19 cellular contexts compared by ENCODE assay signal in genomic region chr4:8058031-8058479, GRCh38.
A peak's percentile ranks its signal among the peaks of the same experiment; 100 is the strongest.
DNase-seq lines count a peak whose midpoint lies in the region; ATAC-seq and TF ChIP-seq lines count a peak whose summit lies in the region.
"Had no signal": no experiment of that assay in that cellular context is flagged by ENCODE, and none has a peak within 500 bp of the region (broad histone marks: within the 10 kb centered on the region; RNA-seq: fewer than 3 reads in every experiment).

No MANE protein-coding gene starts in this region.

- WGBS in thyroid gland, 2 donors, result 97 to 100% methylated on average over 4 to 12 of the region's 18 CpGs

- DNase-seq in caudate nucleus (lab: John Stamatoyannopoulos, UW), result peak in 1 of 61 donors; percentile 68
- peak; percentile 73 for DNase-seq in islet precursor cell
- DNase-seq in osteoblast (ENCODE audit: insufficient read length, low spot score, missing footprints), result peak; percentile 58
- peak in 19 of 49 donors; percentile 11 to 55 (median 33) for DNase-seq in substantia nigra (lab: John Stamatoyannopoulos, UW)
- no peak for DNase-seq in SIG-M5 (lab: John Stamatoyannopoulos, UW)
- DNase-seq in thyroid gland, result no peak
- DNase-seq: Calu3, DMS79 treated with DMSO at 0.1 percent for 48 hours, H7, Kasumi-1, NCI-H1105 treated with DMSO at 0.1 percent for 48 hours, NCI-H146, NCI-H1930, NCI-H446 treated with DMSO at 0.1 percent for 48 hours, NCI-H526 treated with DMSO at 0.1 percent for 48 hours, PC-9, Right ventricle myocardium superior had no signal

- H3K9me3 ChIP-seq in osteoblast (ENCODE audit: low read depth, low read length) (no peaks in the 10 kb centered on the region), thyroid gland (no peaks in the 10 kb centered on the region)

- H3K27ac ChIP-seq in caudate nucleus (ENCODE audit: low read depth, low read length) (peak overlapping the region; percentile 31), osteoblast (ENCODE audit: low read depth, low read length) (no peak overlapping the region), substantia nigra (ENCODE audit: low read depth, low read length, poor library complexity, severe bottlenecking) (peak overlapping the region; percentile 79), thyroid gland (no peak overlapping the region)
- H3K27ac ChIP-seq: PC-9 had no signal

- H3K4me3 ChIP-seq in osteoblast (ENCODE audit: insufficient read depth, low read length) (no peak overlapping the region), thyroid gland (replicated peaks in 1 of 3) (no peak overlapping the region)
- H3K4me3 ChIP-seq: K562, PC-9 had no signal

- no peak for TF ChIP-seq POLR2A in thyroid gland (IDR thresholded peaks at IDR 0.05)

- no peak overlapping the region for H3K4me2 ChIP-seq in osteoblast (ENCODE audit: insufficient read depth, low read length)
- H3K4me2 ChIP-seq: PC-9 had no signal

- no peak for ATAC-seq in GM21390 (IDR thresholded peaks at IDR 0.05; ENCODE audit: unreplicated experiment)
- ATAC-seq: K562 had no signal

- no peaks in the 10 kb centered on the region for H4K20me1 ChIP-seq in osteoblast (ENCODE audit: insufficient read depth, low read length)

- peaks cover 6% of the 10 kb centered on the region for H3K27me3 ChIP-seq in osteoblast (ENCODE audit: insufficient read depth, low read length)
- H3K27me3 ChIP-seq in thyroid gland, result no peaks in the 10 kb centered on the region

- no peaks in the 10 kb centered on the region for H3K79me2 ChIP-seq in osteoblast (ENCODE audit: insufficient read depth, low read length)

- no peak overlapping the region for H2AFZ ChIP-seq in osteoblast (ENCODE audit: low read length)
- H2AFZ ChIP-seq: PC-9 had no signal

- TF ChIP-seq CTCF in osteoblast (IDR thresholded peaks at IDR 0.05; ENCODE audit: extremely low read depth, low read depth, low read length) (no peak), thyroid gland (IDR thresholded peaks at IDR 0.05) (no peak)

- no peaks in the 10 kb centered on the region for H3K4me1 ChIP-seq in osteoblast (ENCODE audit: insufficient read depth, low read length)
- no peaks in the 10 kb centered on the region for H3K4me1 ChIP-seq in thyroid gland

- H3K36me3 ChIP-seq in osteoblast (ENCODE audit: insufficient read depth, low read length) (no peaks in the 10 kb centered on the region), thyroid gland (no peaks in the 10 kb centered on the region)

- intact Hi-C loops in thyroid gland (cut with DNase I), result no loop called here

Comparison
In these comparisons a context has a peak if more than half of its experiments do, and no peak if none do; other contexts are left out.
1. DNase-seq: peak in islet precursor cell (single experiment) and osteoblast (single experiment); none in SIG-M5 (single experiment) and thyroid gland (0 of 2).
2. H3K27ac ChIP-seq: peak in caudate nucleus (single experiment) and substantia nigra (single experiment); none in osteoblast (single experiment) and thyroid gland (0 of 3).